In the genomic region with DNA sequence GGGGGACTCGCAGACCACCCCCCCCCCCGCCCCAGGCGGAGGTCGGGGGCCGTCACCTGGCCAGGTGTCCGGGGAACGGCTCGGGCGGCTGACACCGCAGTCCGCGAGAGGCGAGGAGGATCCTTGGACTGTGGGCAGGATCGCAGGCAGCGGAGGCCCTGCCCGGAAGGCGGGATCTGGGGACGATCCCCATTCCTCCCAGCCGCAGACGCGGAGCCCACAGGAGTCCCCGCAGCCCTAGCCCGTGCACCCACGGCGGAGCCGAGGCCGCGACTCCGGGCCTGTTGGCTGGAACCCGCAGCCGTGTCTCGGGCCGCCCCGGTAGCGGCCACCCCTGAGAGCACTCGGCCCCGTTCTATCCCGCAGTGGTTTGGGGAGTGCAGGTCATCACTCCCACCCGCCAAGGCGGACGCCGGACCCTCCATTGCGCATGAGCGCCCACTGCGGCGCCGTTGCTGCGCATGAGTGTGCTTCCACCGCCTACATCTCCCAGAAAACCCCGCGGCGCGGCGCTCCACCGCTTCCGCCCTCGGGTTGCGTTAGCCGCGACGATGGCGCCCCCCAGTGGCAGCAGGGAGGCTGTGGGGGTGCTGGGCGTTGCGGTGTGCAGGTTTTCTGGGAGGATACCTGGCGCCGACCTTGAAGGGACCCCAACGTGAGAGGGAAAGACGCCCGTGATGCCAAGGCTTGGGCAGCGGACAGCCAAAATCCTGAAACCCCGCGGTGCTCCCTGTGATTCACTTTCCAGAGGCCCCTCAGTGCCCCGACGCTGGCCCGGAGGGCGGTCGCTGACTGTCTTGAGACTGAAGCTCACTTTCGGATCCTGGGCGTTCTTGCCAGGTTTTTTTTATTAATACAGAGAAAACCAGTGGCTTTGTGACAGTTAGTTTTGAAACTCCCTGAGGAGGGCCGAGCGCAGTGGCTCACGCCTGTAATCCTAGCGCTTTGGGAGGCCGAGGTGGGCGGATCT, we compare ENCODE assay signal across 8 cellular contexts.
DNase-seq lines count a peak whose midpoint lies in the region; ATAC-seq and TF ChIP-seq lines count a peak whose summit lies in the region.

No MANE protein-coding gene starts in this region.

- peak; percentile 54 for ATAC-seq in HG02884 (IDR thresholded peaks at IDR 0.05; ENCODE audit: unreplicated experiment)

- peak; percentile 44 for TF ChIP-seq POLR2A in GM15510 (IDR thresholded peaks at IDR 0.05; ENCODE audit: borderline replicate concordance, extremely low read depth, insufficient read length)

- DNase-seq in NCI-H2107 (lab: John Stamatoyannopoulos, UW) (peak; percentile 82), cerebellar cortex (ENCODE audit: low spot score) (peak; percentile 91), islet precursor cell (peak; percentile 97), DMS153 (lab: John Stamatoyannopoulos, UW) (no peak)
- peak; percentile 100 for DNase-seq in activated CD4-positive, CD25-positive, alpha-beta regulatory T cell treated with anti-CD3 and anti-CD28 coated beads, Interleukin-2, amount 50 U/mL, for 72 hours
- DNase-seq in stimulated activated CD4-positive, alpha-beta T cell treated with anti-CD3 and anti-CD28 coated beads, Interleukin-12 subunit alpha, Interleukin-12 subunit beta, amount 100 ng/mL, for 24 hours (ENCODE audit: low read depth in 2 of 2) = peak; percentile 96
